In genomic region chr2:200509227-200509607, GRCh38 we compare ENCODE assay signal across 8 cellular contexts. TPM values are rescaled to one million over a fixed set of nuclear protein-coding genes. Genes with fewer than 3 reads are reported as not detected.
DNase-seq lines count a peak whose midpoint lies in the region; ATAC-seq and TF ChIP-seq lines count a peak whose summit lies in the region.

No MANE protein-coding gene starts in this region.

- H3K4me3 ChIP-seq in heart left ventricle (peak overlapping the region; percentile 59 to 95 (median 82)), rectal smooth muscle tissue (ENCODE audit: low read length) (peak overlapping the region; percentile 76)

- peak; percentile 37 for DNase-seq in GM10266 (ENCODE audit: extremely low spot score)
- no peak for DNase-seq in activated T-helper 1 cell treated with anti-CD3 and anti-CD28 coated beads, Interleukin-12 subunit alpha, Interleukin-12 subunit beta, Interleukin-2, Interleukin-4 antibody, amounts not matched to agents 30 ng/mL and 10 ng/mL and 1 ng/mL, durations not matched to agents 14 hours and 24 hours and 36 hours (ENCODE audit: low spot score)
- DNase-seq in heart left ventricle = peak in 1 of 5 donors; percentile 15
- DNase-seq in NCI-H345 (lab: John Stamatoyannopoulos, UW) = no peak
- DNase-seq in posterior cingulate gyrus = no peak
- DNase-seq in activated effector memory CD4-positive, alpha-beta T cell treated with anti-CD3 and anti-CD28 coated beads, Interleukin-2, amount 50 U/mL, for 16 hours = no peak

- peaks cover 0 to 22% (median 13%) of the 10 kb centered on the region in 9 donors for H3K36me3 ChIP-seq in heart left ventricle
- peaks cover 3% of the 10 kb centered on the region for H3K36me3 ChIP-seq in rectal smooth muscle tissue (ENCODE audit: control insufficient read depth, insufficient read depth, low read length)

- intact Hi-C loops in activated T-helper 1 cell treated with anti-CD3 and anti-CD28 coated beads, Interleukin-12 subunit alpha, Interleukin-12 subunit beta, Interleukin-2, Interleukin-4 antibody, amounts not matched to agents 30 ng/mL and 10 ng/mL and 1 ng/mL, durations not matched to agents 14 hours and 24 hours and 36 hours (cut with micrococcal nuclease) = loop anchor here (1.0 kb wide), 1 partner anchor 204 kb away; no protein-coding TSS in a partner anchor
- intact Hi-C loops in heart left ventricle (cut with DNase I) (no loop called here), posterior cingulate gyrus (cut with DNase I) (no loop called here)

- H3K27me3 ChIP-seq in heart left ventricle (no peaks in the 10 kb centered on the region), rectal smooth muscle tissue (ENCODE audit: control insufficient read depth, insufficient read depth, low read length) (no peaks in the 10 kb centered on the region)

- peak overlapping the region; percentile 90 for H3K27ac Mint-ChIP-seq in activated T-helper 1 cell treated with anti-CD3 and anti-CD28 coated beads, Interleukin-12 subunit alpha, Interleukin-12 subunit beta, Interleukin-2, Interleukin-4 antibody, amounts not matched to agents 30 ng/mL and 10 ng/mL and 1 ng/mL, durations not matched to agents 14 hours and 24 hours and 36 hours

- H3K27ac ChIP-seq in heart left ventricle (peak overlapping the region; percentile 75 to 96 (median 87)), rectal smooth muscle tissue (ENCODE audit: low read depth, low read length) (peak overlapping the region; percentile 72)

- peaks cover 0 to 15% (median 5%) of the 10 kb centered on the region in 12 donors for H3K4me1 ChIP-seq in heart left ventricle
- peaks cover 5% of the 10 kb centered on the region for H3K4me1 ChIP-seq in rectal smooth muscle tissue (ENCODE audit: control insufficient read depth, insufficient read depth, low read length)

- peaks cover 16% of the 10 kb centered on the region for H3K4me1 Mint-ChIP-seq in activated T-helper 1 cell treated with anti-CD3 and anti-CD28 coated beads, Interleukin-12 subunit alpha, Interleukin-12 subunit beta, Interleukin-2, Interleukin-4 antibody, amounts not matched to agents 30 ng/mL and 10 ng/mL and 1 ng/mL, durations not matched to agents 14 hours and 24 hours and 36 hours (ENCODE audit: low read depth)

- peak overlapping the region; percentile 84 for H3K9ac ChIP-seq in rectal smooth muscle tissue (ENCODE audit: low read length)

- ATAC-seq in HG03342 (IDR thresholded peaks at IDR 0.05; ENCODE audit: unreplicated experiment) (peak; percentile 3), heart left ventricle (peak in 2 of 4 donors; percentile 6 to 12)

- WGBS in heart left ventricle, 4 donors = 31 to 51% (median 37%) methylated on average over 6 to 8 of the region's 8 CpGs

- H3K9me3 Mint-ChIP-seq in activated T-helper 1 cell treated with anti-CD3 and anti-CD28 coated beads, Interleukin-12 subunit alpha, Interleukin-12 subunit beta, Interleukin-2, Interleukin-4 antibody, amounts not matched to agents 30 ng/mL and 10 ng/mL and 1 ng/mL, durations not matched to agents 14 hours and 24 hours and 36 hours = no peaks in the 10 kb centered on the region

- H3K36me3 Mint-ChIP-seq in activated T-helper 1 cell treated with anti-CD3 and anti-CD28 coated beads, Interleukin-12 subunit alpha, Interleukin-12 subunit beta, Interleukin-2, Interleukin-4 antibody, amounts not matched to agents 30 ng/mL and 10 ng/mL and 1 ng/mL, durations not matched to agents 14 hours and 24 hours and 36 hours (ENCODE audit: low read depth) = peaks cover 6% of the 10 kb centered on the region

- H3K9me3 ChIP-seq in heart left ventricle = no peaks in the 10 kb centered on the region

- no peaks in the 10 kb centered on the region for H3K27me3 Mint-ChIP-seq in activated T-helper 1 cell treated with anti-CD3 and anti-CD28 coated beads, Interleukin-12 subunit alpha, Interleukin-12 subunit beta, Interleukin-2, Interleukin-4 antibody, amounts not matched to agents 30 ng/mL and 10 ng/mL and 1 ng/mL, durations not matched to agents 14 hours and 24 hours and 36 hours (ENCODE audit: insufficient read depth)

- no peak for TF ChIP-seq CTCF in GM10266 (IDR thresholded peaks at IDR 0.05; ENCODE audit: control insufficient read depth, insufficient read depth, low read depth, missing control alignments)
- TF ChIP-seq CTCF in heart left ventricle (IDR thresholded peaks at IDR 0.05) = no peak

- peak overlapping the region; percentile 96 for H3K4me3 Mint-ChIP-seq in activated T-helper 1 cell treated with anti-CD3 and anti-CD28 coated beads, Interleukin-12 subunit alpha, Interleukin-12 subunit beta, Interleukin-2, Interleukin-4 antibody, amounts not matched to agents 30 ng/mL and 10 ng/mL and 1 ng/mL, durations not matched to agents 14 hours and 24 hours and 36 hours

- no peak for TF ChIP-seq POLR2A in heart left ventricle (IDR thresholded peaks at IDR 0.05)

RNA-seq across cellular contexts. Expression of gene KCTD18, which starts 0.7 kb away (rescaled TPM):
- total RNA-seq in activated T-helper 1 cell treated with anti-CD3 and anti-CD28 coated beads, Interleukin-12 subunit alpha, Interleukin-12 subunit beta, Interleukin-2, Interleukin-4 antibody, amounts not matched to agents 30 ng/mL and 10 ng/mL and 1 ng/mL, durations not matched to agents 14 hours and 24 hours and 36 hours = 14.5 and 15.8 TPM in 2 replicates
- total RNA-seq in heart left ventricle = 10 to 100 TPM in 7 of 9 donors, 1 to 10 TPM in 2; 8.8 to 16.0 (median 11.8) TPM
- 1 to 10 TPM; 3.6 to 9.1 TPM for polyA plus RNA-seq in heart left ventricle

RNA-seq across cellular contexts. Expression of gene SGO2, which starts 16.8 kb away (rescaled TPM):
- total RNA-seq in activated T-helper 1 cell treated with anti-CD3 and anti-CD28 coated beads, Interleukin-12 subunit alpha, Interleukin-12 subunit beta, Interleukin-2, Interleukin-4 antibody, amounts not matched to agents 30 ng/mL and 10 ng/mL and 1 ng/mL, durations not matched to agents 14 hours and 24 hours and 36 hours = 20.5 and 20.9 TPM in 2 replicates
- total RNA-seq in heart left ventricle = 1 to 10 TPM in 7 of 9 donors, under 1 TPM in 2; 0.58 to 5.3 (median 2.0) TPM
- polyA plus RNA-seq in heart left ventricle = 1 to 10 TPM in 1 of 2 donors, under 1 TPM in 1; 0.27 to 1.8 TPM
